ENCODE assay signal across 17 cellular contexts in the genomic region with DNA sequence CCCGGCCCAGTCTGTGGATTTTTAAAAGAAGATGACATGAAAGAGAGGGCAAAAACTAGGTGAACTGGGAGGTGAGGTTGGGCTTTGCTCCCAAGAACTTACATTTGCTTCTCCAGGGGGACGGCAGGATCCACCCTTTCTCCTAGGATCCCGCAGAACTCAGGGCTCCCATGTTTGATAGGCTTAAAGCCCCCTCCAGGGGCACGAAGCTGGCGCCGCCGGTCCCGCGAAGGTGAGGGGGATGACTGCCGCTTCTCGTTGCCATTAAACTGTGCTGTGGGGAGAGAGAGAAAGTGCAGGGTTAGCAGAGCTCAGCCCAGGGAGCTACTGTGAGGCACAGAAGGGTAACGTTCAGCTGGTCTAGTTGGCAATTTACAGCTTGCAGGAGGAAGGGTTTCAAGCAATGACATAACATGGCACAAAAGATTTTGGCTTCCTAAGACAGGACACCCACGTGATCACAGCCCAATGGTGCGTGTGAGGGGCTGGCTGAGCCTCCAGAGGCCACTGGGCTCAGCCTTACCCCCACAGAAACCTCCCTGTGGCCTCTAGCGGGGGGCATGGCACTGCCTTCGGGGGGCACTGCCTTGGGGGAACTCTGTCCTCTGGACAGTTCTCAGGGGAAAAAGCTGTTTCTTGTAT.
"Had no signal": no experiment of that assay in that cellular context is flagged by ENCODE, and none has a peak within 500 bp of the region (broad histone marks: within the 10 kb centered on the region; RNA-seq: fewer than 3 reads in every experiment).

No MANE protein-coding gene starts in this region.

- H3K9me3 Mint-ChIP-seq: activated CD8-positive, alpha-beta T cell treated with anti-CD3 and anti-CD28 coated beads for 36 hours; immature natural killer cell; nephron; T-cell had no signal

- H3K36me3 Mint-ChIP-seq: T-cell had no signal

- H3K4me3 ChIP-seq: ascending aorta, esophagus squamous epithelium, stomach had no signal

- H3K27ac Mint-ChIP-seq: activated CD4-positive, alpha-beta T cell treated with anti-CD3 and anti-CD28 coated beads for 36 hours; activated CD8-positive, alpha-beta T cell treated with anti-CD3 and anti-CD28 coated beads for 36 hours; immature natural killer cell; nephron; T-cell had no signal

- H3K27me3 Mint-ChIP-seq: activated CD4-positive, alpha-beta T cell treated with anti-CD3 and anti-CD28 coated beads for 36 hours; activated CD8-positive, alpha-beta T cell treated with anti-CD3 and anti-CD28 coated beads for 36 hours had no signal

- H3K9me3 ChIP-seq: ascending aorta, esophagus squamous epithelium, stomach had no signal

- H3K27me3 ChIP-seq: ascending aorta, esophagus squamous epithelium, stomach had no signal

- DNase-seq: activated CD4-positive, alpha-beta T cell treated with anti-CD3 and anti-CD28 coated beads for 36 hours; activated CD8-positive, alpha-beta memory T cell treated with anti-CD3 and anti-CD28 coated beads, Interleukin-2, amount 50 U/mL, for 4 hours; activated CD8-positive, alpha-beta T cell treated with anti-CD3 and anti-CD28 coated beads for 36 hours; activated naive CD4-positive, alpha-beta T cell; esophagus squamous epithelium; foreskin fibroblast; immature natural killer cell; left colon; stimulated activated CD4-positive, alpha-beta T cell treated with anti-CD3 and anti-CD28 coated beads, Interleukin-15, amount 100 ng/mL, for 24 hours; stimulated activated CD4-positive, alpha-beta T cell treated with anti-CD3 and anti-CD28 coated beads, Interleukin-4, amount 100 ng/mL, for 24 hours; stomach; T-cell; WERI-Rb-1 had no signal

- FAIRE-seq: bronchial epithelial cell, endometrium had no signal

- H3K27ac ChIP-seq: stomach, WERI-Rb-1 had no signal

- H3K4me3 Mint-ChIP-seq: activated CD4-positive, alpha-beta T cell treated with anti-CD3 and anti-CD28 coated beads for 36 hours; activated CD8-positive, alpha-beta T cell treated with anti-CD3 and anti-CD28 coated beads for 36 hours; immature natural killer cell; nephron; T-cell had no signal

- H3K4me1 Mint-ChIP-seq: immature natural killer cell had no signal

- ATAC-seq: activated CD4-positive, alpha-beta T cell treated with anti-CD3 and anti-CD28 coated beads for 36 hours; activated CD8-positive, alpha-beta T cell treated with anti-CD3 and anti-CD28 coated beads for 36 hours; left colon; T-cell had no signal
